ENCODE assay signal across 5 cellular contexts in genomic region chr7:78862-79261, GRCh38.
DNase-seq lines count a peak whose midpoint lies in the region; ATAC-seq and TF ChIP-seq lines count a peak whose summit lies in the region.
"Not testable (repeated sequence)": the region's sequence is repeated elsewhere in the genome, so short reads cannot be mapped to it uniquely, and the experiment has no call there.

No MANE protein-coding gene starts in this region.

- H3K27me3 ChIP-seq in BLaER1 treated with 17β-estradiol and CSF1 and Interleukin-3, amounts not matched to agents 10 nM and 100 nM; neural progenitor cell; upper lobe of right lung: not testable (repeated sequence)

- H3K27ac ChIP-seq in BLaER1 treated with 17β-estradiol and CSF1 and Interleukin-3, amounts not matched to agents 10 nM and 100 nM; neural progenitor cell; upper lobe of right lung: not testable (repeated sequence)

- peak overlapping the region; percentile 37 to 100 (median 97); a peak in 20 of 22 replicates for H3K4me2 ChIP-seq in BLaER1 treated with 17β-estradiol and CSF1 and Interleukin-3, amounts not matched to agents 10 nM and 100 nM
- not testable (repeated sequence) for H3K4me2 ChIP-seq in neural progenitor cell

- not testable (repeated sequence) for H3K27me3 Mint-ChIP-seq in neural progenitor cell (ENCODE audit: insufficient read depth, low read depth)

- not testable (repeated sequence) for H3K9me3 ChIP-seq in BLaER1 treated with 17β-estradiol and CSF1 and Interleukin-3, amounts not matched to agents 10 nM and 100 nM (replicated peaks in 1 of 11); neural progenitor cell (ENCODE audit: low read depth); upper lobe of right lung

- not testable (repeated sequence) for H4K20me1 ChIP-seq in BLaER1 treated with 17β-estradiol and CSF1 and Interleukin-3, amounts not matched to agents 10 nM and 100 nM; neural progenitor cell (ENCODE audit: low read depth)

- H3K4me3 ChIP-seq in BLaER1 treated with 17β-estradiol and CSF1 and Interleukin-3, amounts not matched to agents 10 nM and 100 nM; neural progenitor cell; upper lobe of right lung: not testable (repeated sequence)

- not testable (repeated sequence) for H2AFZ ChIP-seq in neural progenitor cell (replicated peaks)

- H3K4me3 Mint-ChIP-seq in neural progenitor cell: not testable (repeated sequence)

- intact Hi-C loops in cardiac septum (cut with DNase I); upper lobe of right lung (cut with DNase I): not testable (repeated sequence)

- not testable (repeated sequence) for H3F3A ChIP-seq in neural progenitor cell (ENCODE audit: low read depth)

- not testable (repeated sequence) for H3K9ac ChIP-seq in BLaER1 treated with 17β-estradiol and CSF1 and Interleukin-3, amounts not matched to agents 10 nM and 100 nM; neural progenitor cell

- H3K4me1 ChIP-seq in BLaER1 treated with 17β-estradiol and CSF1 and Interleukin-3, amounts not matched to agents 10 nM and 100 nM: peaks cover 56 to 71% (median 67%) of the 10 kb centered on the region in 10 experiments
- H3K4me1 ChIP-seq in neural progenitor cell, upper lobe of right lung: not testable (repeated sequence)

- not testable (repeated sequence) for ATAC-seq in upper lobe of right lung

- not testable (repeated sequence) for H3K36me3 Mint-ChIP-seq in neural progenitor cell

- not testable (repeated sequence) for H3K36me3 ChIP-seq in BLaER1 treated with 17β-estradiol and CSF1 and Interleukin-3, amounts not matched to agents 10 nM and 100 nM; neural progenitor cell; upper lobe of right lung

- not testable (repeated sequence) for H3K9me3 Mint-ChIP-seq in neural progenitor cell

- peaks cover 23% of the 10 kb centered on the region for H3K4me1 Mint-ChIP-seq in neural progenitor cell

- H3K27ac Mint-ChIP-seq in neural progenitor cell: peak overlapping the region; percentile 63

- H3K79me2 ChIP-seq in neural progenitor cell (ENCODE audit: low read depth): not testable (repeated sequence)

- peak; percentile 19 for DNase-seq in cardiac septum (ENCODE audit: low spot score)
- peak; percentile 69 for DNase-seq in mesenteric fat pad (ENCODE audit: low spot score)
- DNase-seq in neural progenitor cell (ENCODE audit: low spot score): not testable (repeated sequence)
- DNase-seq in upper lobe of right lung: peak; percentile 27

- TF ChIP-seq CTCF in neural progenitor cell (IDR thresholded peaks at IDR 0.05); upper lobe of right lung (IDR thresholded peaks at IDR 0.05): not testable (repeated sequence)
